12 cellular contexts compared by ENCODE assay signal in the genomic region with DNA sequence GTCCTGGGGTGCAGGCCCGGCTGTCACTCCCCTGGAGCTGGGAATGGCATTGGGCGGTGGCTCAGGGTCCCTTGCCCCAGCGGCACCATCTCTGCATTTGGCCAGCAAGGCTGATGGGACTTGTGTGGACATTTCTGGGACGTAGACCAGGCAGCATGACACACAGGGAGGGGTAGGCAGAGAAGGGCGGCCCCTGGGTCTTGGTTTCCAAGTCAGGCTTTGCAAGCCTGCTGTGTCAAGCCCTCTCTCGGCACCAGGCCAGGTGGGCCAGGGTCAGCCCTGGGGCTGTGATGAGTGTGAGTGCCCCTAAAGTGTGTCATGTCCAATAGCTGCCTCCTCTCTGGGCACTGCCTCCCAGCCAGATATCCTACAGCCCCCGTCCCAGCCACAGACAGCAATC.
DNase-seq lines count a peak whose midpoint lies in the region; ATAC-seq, FAIRE-seq and TF ChIP-seq lines count a peak whose summit lies in the region.
"Had no signal": no experiment of that assay in that cellular context is flagged by ENCODE, and none has a peak within 500 bp of the region (broad histone marks: within the 10 kb centered on the region; RNA-seq: fewer than 3 reads in every experiment).

No MANE protein-coding gene starts in this region.

- no peak overlapping the region for H2AK5ac ChIP-seq in mesendoderm (ENCODE audit: low read length)

- TF ChIP-seq CTCF in brain (conservative IDR thresholded peaks at IDR 0.05) (no peak), transverse colon (IDR thresholded peaks at IDR 0.05) (no peak), kidney (IDR thresholded peaks at IDR 0.05; ENCODE audit: borderline replicate concordance, extremely low read depth, insufficient read depth) (no peak)

- H3K4me3 ChIP-seq in mesendoderm (ENCODE audit: low read length) = no peak overlapping the region
- no peak overlapping the region for H3K4me3 ChIP-seq in transverse colon
- H3K4me3 ChIP-seq in kidney (ENCODE audit: low read length in 2 of 2) = no peak overlapping the region

- no peak overlapping the region for H2BK5ac ChIP-seq in mesendoderm (ENCODE audit: low read length)

- H3K36me3 ChIP-seq in mesendoderm (ENCODE audit: control insufficient read depth, insufficient read depth, low read length) = no peaks in the 10 kb centered on the region
- H3K36me3 ChIP-seq in transverse colon = no peaks in the 10 kb centered on the region
- H3K36me3 ChIP-seq in kidney (ENCODE audit: control insufficient read depth in 1 of 2, insufficient read depth in 2 of 2, low read length in 2 of 2) = no peaks in the 10 kb centered on the region

- TF ChIP-seq POLR2A in transverse colon (IDR thresholded peaks at IDR 0.05) = no peak

- ATAC-seq in left cardiac atrium = no peak
- no peak for ATAC-seq in Right ventricle myocardium inferior
- no peak for ATAC-seq in HG02798 (IDR thresholded peaks at IDR 0.05; ENCODE audit: poor library complexity, unreplicated experiment)

- H3K27ac ChIP-seq in mesendoderm (ENCODE audit: low read depth, low read length) = no peak overlapping the region
- H3K27ac ChIP-seq in transverse colon = peak overlapping the region; percentile 69 to 87 (median 81)
- H3K27ac ChIP-seq in kidney (ENCODE audit: low read depth in 2 of 2, low read length in 2 of 2) = no peak overlapping the region

- DNase-seq in left cardiac atrium (peak; percentile 27), Right ventricle myocardium inferior (ENCODE audit: missing footprints) (no peak), mesendoderm (no peak), transverse colon (no peak), kidney (no peak), cerebellar nuclear complex (lab: John Stamatoyannopoulos, UW) (no peak)
- DNase-seq: activated effector memory CD4-positive, alpha-beta T cell treated with anti-CD3 and anti-CD28 coated beads, Interleukin-2, amount 50 U/mL, for 16 hours; NCI-H2107; nephron progenitor cell had no signal

- no peak overlapping the region for H3K4me3 Mint-ChIP-seq in brain
- H3K4me3 Mint-ChIP-seq: nephron progenitor cell had no signal

- H3K18ac ChIP-seq in mesendoderm (ENCODE audit: low read length) = no peak overlapping the region

- H3K27me3 ChIP-seq in mesendoderm (ENCODE audit: insufficient read depth, low read length, poor library complexity) = no peaks in the 10 kb centered on the region
- no peaks in the 10 kb centered on the region for H3K27me3 ChIP-seq in transverse colon

- H3K79me1 ChIP-seq in mesendoderm (ENCODE audit: low read length) = peaks cover 35% of the 10 kb centered on the region

- no peak overlapping the region for H2BK15ac ChIP-seq in mesendoderm (replicated peaks; ENCODE audit: low read depth)

- peaks cover 7% of the 10 kb centered on the region for H3K36me3 Mint-ChIP-seq in brain

- in situ Hi-C loops in transverse colon (cut with MboI; ENCODE audit: low pct_ligation_motif_present in 1 of 4, low pct_unique_long_range_greater_than_20kb in 1 of 4, low sequenced_read_pairs in 3 of 4) = loop anchor here in 1 of 4 donors (25.0 kb wide), 1 partner anchor 139 kb away; no protein-coding TSS in a partner anchor

- H3K56ac ChIP-seq in mesendoderm (ENCODE audit: low read length) = peak overlapping the region; percentile 66

- no peak overlapping the region for H2BK120ac ChIP-seq in mesendoderm (ENCODE audit: low read depth, low read length)

- no peak overlapping the region for H3K9ac ChIP-seq in mesendoderm (ENCODE audit: low read length)
- H3K9ac ChIP-seq in kidney (ENCODE audit: low read length in 2 of 2) = no peak overlapping the region

- no peak for TF ChIP-seq EP300 in transverse colon (IDR thresholded peaks at IDR 0.05; ENCODE audit: low read depth)

- H4K5ac ChIP-seq in mesendoderm (ENCODE audit: low read length) = no peak overlapping the region

- H3K9me3 ChIP-seq in transverse colon (no peaks in the 10 kb centered on the region), kidney (ENCODE audit: control insufficient read depth in 1 of 2, low read length in 2 of 2) (no peaks in the 10 kb centered on the region)

- H3K4me1 Mint-ChIP-seq in brain = peaks cover 93% of the 10 kb centered on the region

- H3K4me1 ChIP-seq in mesendoderm (ENCODE audit: control insufficient read depth, low read depth, low read length) = peaks cover 48% of the 10 kb centered on the region
- peaks cover 77 to 99% (median 87%) of the 10 kb centered on the region in 4 donors for H3K4me1 ChIP-seq in transverse colon
- peaks cover 35 to 59% of the 10 kb centered on the region in 2 donors for H3K4me1 ChIP-seq in kidney (ENCODE audit: control insufficient read depth in 1 of 2, insufficient read depth in 1 of 2, low read depth in 1 of 2, low read length in 2 of 2)

- H3K4ac ChIP-seq in mesendoderm (ENCODE audit: low read depth, low read length) = no peak overlapping the region

- H3K4me2 ChIP-seq in mesendoderm (ENCODE audit: low read length) = no peak overlapping the region

- FAIRE-seq in kidney (lab: Jason Lieb, UNC) = no peak
- FAIRE-seq: GM12892 had no signal

- peaks cover 66% of the 10 kb centered on the region for H3K79me2 ChIP-seq in mesendoderm (ENCODE audit: control insufficient read depth, insufficient read depth, low read length)

- H3K27me3 Mint-ChIP-seq in brain = no peaks in the 10 kb centered on the region

- no peaks in the 10 kb centered on the region for H3K9me3 Mint-ChIP-seq in brain
- H3K9me3 Mint-ChIP-seq: nephron progenitor cell had no signal

- H3K23ac ChIP-seq in mesendoderm (ENCODE audit: low read length) = peak overlapping the region; percentile 50

- intact Hi-C loops in left cardiac atrium (cut with DNase I) (no loop called here), Right ventricle myocardium inferior (cut with DNase I) (no loop called here), transverse colon (cut with DNase I; ENCODE audit: low total_unique reads) (loop anchor here (5.0 kb wide), 2 partner anchors 104 to 154 kb away; no protein-coding TSS in a partner anchor), kidney (cut with DNase I) (no loop called here)

- WGBS in mesendoderm (ENCODE audit: extremely low coverage, insufficient coverage, low lambda C conversion rate) = no CpG with 5 or more reads among the region's 7 CpGs
- 92% methylated on average over 7 of the region's 7 CpGs; no CpG with 5 or more reads in 1 of the 2 donors for WGBS in transverse colon (ENCODE audit: low coverage in 1 of 2), 2 donors

- no peak overlapping the region for H4K8ac ChIP-seq in mesendoderm (ENCODE audit: low read depth, low read length)

- peak overlapping the region; percentile 62 to 97 (median 94) for H3K27ac Mint-ChIP-seq in brain

Comparison
In these comparisons a context has a peak if more than half of its experiments do, and no peak if none do; other contexts are left out.
1. H3K27ac ChIP-seq: peak in transverse colon (4 of 4); none in mesendoderm (single experiment) and kidney (0 of 2).